In the genomic region with DNA sequence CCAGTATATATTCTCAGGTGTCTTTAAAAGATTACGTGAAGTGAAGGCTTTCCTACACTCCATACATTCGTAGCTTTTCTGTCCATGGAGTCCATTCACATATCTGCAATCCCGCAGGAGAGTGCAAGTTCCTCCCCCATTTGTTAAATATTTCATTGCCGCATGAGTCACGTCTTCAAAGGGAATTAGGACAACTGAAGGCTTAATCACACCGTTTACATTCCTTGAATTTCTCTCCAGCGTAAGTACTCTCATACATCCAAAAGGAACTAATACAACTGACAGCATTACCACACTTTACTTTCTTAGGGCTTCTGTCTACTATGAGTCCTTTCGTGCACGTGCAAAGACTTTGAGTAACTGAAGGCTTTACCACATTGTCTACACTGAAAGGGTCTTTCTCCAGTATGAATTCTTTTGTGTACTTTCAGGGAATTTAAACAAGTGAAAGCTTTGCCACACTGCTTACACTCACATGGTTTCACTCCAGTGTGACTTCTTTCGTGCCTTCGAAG, we compare ENCODE assay signal across 2 cellular contexts.
TF ChIP-seq lines count a peak whose summit lies in the region.

No MANE protein-coding gene starts in this region.

TF ChIP-seq in IMR-90, 13 proteins besides CTCF, POLR2A, EP300 and RAD21:
- TF ChIP-seq CEBPB (IDR thresholded peaks at IDR 0.05; ENCODE audit: low read depth, low read length) (peak; percentile 25), NFE2L2 (IDR thresholded peaks at IDR 0.05; ENCODE audit: low read depth, low read length) (no peak), MAZ (IDR thresholded peaks at IDR 0.05; ENCODE audit: borderline replicate concordance, low read depth, low read length) (no peak), RCOR1 (IDR thresholded peaks at IDR 0.05; ENCODE audit: insufficient replicate concordance, low read length) (no peak), SMC3 (IDR thresholded peaks at IDR 0.05; ENCODE audit: low read depth, low read length) (no peak), RFX5 (IDR thresholded peaks at IDR 0.05; ENCODE audit: low read depth, low read length) (no peak), MAFK (IDR thresholded peaks at IDR 0.05; ENCODE audit: low read depth, low read length) (no peak), MXI1 (IDR thresholded peaks at IDR 0.05; ENCODE audit: borderline replicate concordance, low read depth, low read length) (peak; percentile 40; the same call in 1 of the 2 replicates), FOS (IDR thresholded peaks at IDR 0.05; ENCODE audit: low read depth, low read length) (peak; percentile 79), CHD1 (IDR thresholded peaks at IDR 0.05; ENCODE audit: low read depth, low read length) (no peak), BHLHE40 (IDR thresholded peaks at IDR 0.05; ENCODE audit: low read depth, low read length) (peak; percentile 93)
- TF ChIP-seq, protein P1, sequence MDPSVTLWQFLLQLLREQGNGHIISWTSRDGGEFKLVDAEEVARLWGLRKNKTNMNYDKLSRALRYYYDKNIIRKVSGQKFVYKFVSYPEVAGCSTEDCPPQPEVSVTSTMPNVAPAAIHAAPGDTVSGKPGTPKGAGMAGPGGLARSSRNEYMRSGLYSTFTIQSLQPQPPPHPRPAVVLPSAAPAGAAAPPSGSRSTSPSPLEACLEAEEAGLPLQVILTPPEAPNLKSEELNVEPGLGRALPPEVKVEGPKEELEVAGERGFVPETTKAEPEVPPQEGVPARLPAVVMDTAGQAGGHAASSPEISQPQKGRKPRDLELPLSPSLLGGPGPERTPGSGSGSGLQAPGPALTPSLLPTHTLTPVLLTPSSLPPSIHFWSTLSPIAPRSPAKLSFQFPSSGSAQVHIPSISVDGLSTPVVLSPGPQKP (IDR thresholded peaks at IDR 0.05; ENCODE audit: borderline replicate concordance, low read depth, low read length), result no peak
- TF ChIP-seq, protein P2, sequence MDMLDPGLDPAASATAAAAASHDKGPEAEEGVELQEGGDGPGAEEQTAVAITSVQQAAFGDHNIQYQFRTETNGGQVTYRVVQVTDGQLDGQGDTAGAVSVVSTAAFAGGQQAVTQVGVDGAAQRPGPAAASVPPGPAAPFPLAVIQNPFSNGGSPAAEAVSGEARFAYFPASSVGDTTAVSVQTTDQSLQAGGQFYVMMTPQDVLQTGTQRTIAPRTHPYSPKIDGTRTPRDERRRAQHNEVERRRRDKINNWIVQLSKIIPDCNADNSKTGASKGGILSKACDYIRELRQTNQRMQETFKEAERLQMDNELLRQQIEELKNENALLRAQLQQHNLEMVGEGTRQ (IDR thresholded peaks at IDR 0.05; ENCODE audit: low read depth, low read length), result no peak

TF ChIP-seq in K562, 482 proteins besides CTCF, POLR2A, EP300 and RAD21:
- 0 out of 2 replicates have a peak, but pooled peaks have one; percentile 20 for TF ChIP-seq ZNF274 (IDR thresholded peaks at IDR 0.05; ENCODE audit: borderline replicate concordance, low read depth, low read length)
- no peak for TF ChIP-seq CBX8 (IDR thresholded peaks at IDR 0.05; ENCODE audit: borderline replicate concordance, extremely low read depth, low read depth, low read length, poor library complexity, severe bottlenecking)
- TF ChIP-seq, protein P3, sequence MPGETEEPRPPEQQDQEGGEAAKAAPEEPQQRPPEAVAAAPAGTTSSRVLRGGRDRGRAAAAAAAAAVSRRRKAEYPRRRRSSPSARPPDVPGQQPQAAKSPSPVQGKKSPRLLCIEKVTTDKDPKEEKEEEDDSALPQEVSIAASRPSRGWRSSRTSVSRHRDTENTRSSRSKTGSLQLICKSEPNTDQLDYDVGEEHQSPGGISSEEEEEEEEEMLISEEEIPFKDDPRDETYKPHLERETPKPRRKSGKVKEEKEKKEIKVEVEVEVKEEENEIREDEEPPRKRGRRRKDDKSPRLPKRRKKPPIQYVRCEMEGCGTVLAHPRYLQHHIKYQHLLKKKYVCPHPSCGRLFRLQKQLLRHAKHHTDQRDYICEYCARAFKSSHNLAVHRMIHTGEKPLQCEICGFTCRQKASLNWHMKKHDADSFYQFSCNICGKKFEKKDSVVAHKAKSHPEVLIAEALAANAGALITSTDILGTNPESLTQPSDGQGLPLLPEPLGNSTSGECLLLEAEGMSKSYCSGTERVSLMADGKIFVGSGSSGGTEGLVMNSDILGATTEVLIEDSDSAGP (CRISPR knock-in tag; IDR thresholded peaks at IDR 0.05), result no peak
- no peak for TF ChIP-seq NFIX (CRISPR knock-in tag; IDR thresholded peaks at IDR 0.05; ENCODE audit: low read depth)
